In genomic region chr2:84906108-84906899, GRCh38 we compare ENCODE assay signal across 8 cellular contexts. TPM values are rescaled to one million over a fixed set of nuclear protein-coding genes. Genes with fewer than 3 reads are reported as not detected.
DNase-seq lines count a peak whose midpoint lies in the region; ATAC-seq lines count a peak whose summit lies in the region.

No MANE protein-coding gene starts in this region.

- intact Hi-C loops in Right ventricle myocardium inferior (cut with DNase I): no loop called here
- intact Hi-C loops in posterior vena cava (cut with DNase I): no loop called here

- ATAC-seq in GM21786 (IDR thresholded peaks at IDR 0.05; ENCODE audit: unreplicated experiment) (peak; percentile 29), Right ventricle myocardium inferior (peak; percentile 20)

- peaks cover 32% of the 10 kb centered on the region for H3K36me3 ChIP-seq in MG63

- H3K27me3 ChIP-seq in MG63: no peaks in the 10 kb centered on the region

- 0 out of 2 replicates have a peak, but pooled peaks cover 2% of the 10 kb centered on the region for H3K9me3 ChIP-seq in MG63

- H3K4me3 ChIP-seq in MG63: peak overlapping the region; percentile 98

- peak; percentile 31 for DNase-seq in GM03348 (ENCODE audit: low spot score)
- DNase-seq in MG63: peak; percentile 50
- peak; percentile 42 for DNase-seq in activated gamma-delta T cell treated with anti-CD3 and anti-CD28 coated beads, Interleukin-2, amount 50 U/mL, for 16 hours (ENCODE audit: low read depth)
- peak; percentile 85 for DNase-seq in Right ventricle myocardium inferior (ENCODE audit: missing footprints)
- peak; percentile 86 for DNase-seq in posterior vena cava (ENCODE audit: low spot score)
- no peak for DNase-seq in NCI-H1930 (lab: John Stamatoyannopoulos, UW)
- DNase-seq in SHP77 treated with DMSO at 0.1 percent for 48 hours (lab: John Stamatoyannopoulos, UW): no peak

RNA-seq across cellular contexts. Expression of gene TMSB10, which starts 0.8 kb away (rescaled TPM):
- total RNA-seq in MG63 (2014; rRNA removed; shearing (Covaris generic); ENCODE audit: low replicate concordance): 5,826 and 9,166 TPM in 2 replicates
- total RNA-seq in Right ventricle myocardium inferior: 571 TPM
- total RNA-seq in posterior vena cava: 1,000 to 10,000 TPM; 1,249 to 1,274 TPM

RNA-seq across cellular contexts. Expression of gene TRABD2A, which starts 25.4 kb away (rescaled TPM):
- total RNA-seq in MG63 (2014; rRNA removed; shearing (Covaris generic); ENCODE audit: low replicate concordance): 14.5 and 20.9 TPM in 2 replicates
- total RNA-seq in Right ventricle myocardium inferior (0.73 TPM), posterior vena cava (1 to 10 TPM; 1.0 to 2.6 TPM)

Comparison
In these comparisons a context has a peak if more than half of its experiments do, and no peak if none do; other contexts are left out.
1. DNase-seq: peak in GM03348 (single experiment), MG63 (single experiment), activated gamma-delta T cell treated with anti-CD3 and anti-CD28 coated beads, Interleukin-2, amount 50 U/mL, for 16 hours (single experiment), Right ventricle myocardium inferior (single experiment) and posterior vena cava (single experiment); none in NCI-H1930 (0 of 2) and SHP77 treated with DMSO at 0.1 percent for 48 hours (single experiment).